8 cellular contexts compared by ENCODE assay signal in genomic region chr3:48635222-48636021, GRCh38. TPM values are rescaled to one million over a fixed set of nuclear protein-coding genes. Genes with fewer than 3 reads are reported as not detected.
DNase-seq lines count a peak whose midpoint lies in the region; ATAC-seq and TF ChIP-seq lines count a peak whose summit lies in the region.

Gene SLC26A6, minus strand, starts transcription at chr3:48635461. Its CDS starts 68 bp downstream, at chr3:48635393.

- peak; percentile 98 for ATAC-seq in CD4-positive, alpha-beta T cell (ENCODE audit: poor library complexity)
- ATAC-seq in GM19438 (IDR thresholded peaks at IDR 0.05; ENCODE audit: low read depth, unreplicated experiment) (peak; percentile 84), HG03575 (IDR thresholded peaks at IDR 0.05; ENCODE audit: extremely low read depth, insufficient number of reproducible peaks, low FRiP score, unreplicated experiment) (peak; percentile 72), right lobe of liver (peak; percentile 97 to 99 (median 97))

- no peak within 1 kb of the TSS for H3K27ac Mint-ChIP-seq in CD4-positive, alpha-beta T cell

- CTCF ChIA-PET in CD4-positive, alpha-beta T cell (lab: Charles Lee): interaction anchor here (0.7 to 2.1 kb wide), 5 partner anchors 26 to 459 kb away, joined by 3 to 10 read pairs (median 4); partner anchors contain the start of genes IP6K2, QRICH1, SLC25A20 and UQCRC1

- H3K36me3 ChIP-seq in right lobe of liver: no peaks in the 10 kb centered on the region

- H3K27me3 Mint-ChIP-seq in CD4-positive, alpha-beta T cell: no peaks in the 10 kb centered on the region

- no peak within 1 kb of the TSS for H3K27ac ChIP-seq in CD4-positive, alpha-beta T cell (ENCODE audit: low read depth, low read length)
- peak within 1 kb of the TSS in 52 of 59 donors; percentile 18 to 89 (median 74) for H3K27ac ChIP-seq in dorsolateral prefrontal cortex
- peak within 1 kb of the TSS; percentile 44 to 62 (median 48) for H3K27ac ChIP-seq in right lobe of liver

- peak; percentile 80 to 94 (median 88) for DNase-seq in CD4-positive, alpha-beta T cell
- DNase-seq in NCI-H82 (lab: John Stamatoyannopoulos, UW): peak; percentile 97
- peak; percentile 97 for DNase-seq in activated CD4-positive, alpha-beta T cell treated with anti-CD3 and anti-CD28 coated beads, Interleukin-2, amount 50 U/mL, for 48 hours
- DNase-seq in dorsolateral prefrontal cortex: peak; percentile 95 to 99 (median 96)
- DNase-seq in right lobe of liver: peak; percentile 98 to 99 (median 98)
- DNase-seq in stimulated activated CD4-positive, alpha-beta T cell treated with anti-CD3 and anti-CD28 coated beads, Interleukin-4, amount 100 ng/mL, for 4 hours: peak; percentile 89 to 95

- no peak for TF ChIP-seq CTCF in CD4-positive, alpha-beta T cell (IDR thresholded peaks at IDR 0.05)
- TF ChIP-seq CTCF in dorsolateral prefrontal cortex (IDR thresholded peaks at IDR 0.05 in 54 of 56, conservative IDR thresholded peaks at IDR 0.05 in 2 of 56; ENCODE audit: low read depth in 1 of 56, partially characterized antibody in 56 of 56) (peak in 55 of 56 donors; percentile 33 to 82 (median 62)), right lobe of liver (IDR thresholded peaks at IDR 0.05) (peak; percentile 26 to 47 (median 44))

- TF ChIP-seq POLR2A in right lobe of liver (IDR thresholded peaks at IDR 0.05): peak; percentile 76

- peak within 1 kb of the TSS; percentile 88 for H3K4me3 Mint-ChIP-seq in CD4-positive, alpha-beta T cell

- H3K9me3 ChIP-seq in CD4-positive, alpha-beta T cell (ENCODE audit: control insufficient read depth, low read length): no peaks in the 10 kb centered on the region
- H3K9me3 ChIP-seq in right lobe of liver: no peaks in the 10 kb centered on the region

- intact Hi-C loops in CD4-positive, alpha-beta T cell (cut with DNase I, micrococcal nuclease): loop anchor here (1.0 to 2.0 kb wide), 4 partner anchors 19 to 49 kb away; partner anchors contain the start of genes NCKIPSD (in 1 of the 2) and UQCRC1 (in 1 of the 2)
- intact Hi-C loops in dorsolateral prefrontal cortex (cut with DNase I) (loop anchor here in 1 of 2 donors (2.0 kb wide), 3 partner anchors 25 to 79 kb away; partner anchors contain the start of gene PFKFB4), right lobe of liver (cut with DNase I) (no loop called here)

- H3K9me3 Mint-ChIP-seq in CD4-positive, alpha-beta T cell: no peaks in the 10 kb centered on the region

- H3K4me3 ChIP-seq in dorsolateral prefrontal cortex (peak within 1 kb of the TSS; percentile 71 to 99 (median 90)), right lobe of liver (peak within 1 kb of the TSS; percentile 66 to 95 (median 93))

- H3K27me3 ChIP-seq in CD4-positive, alpha-beta T cell (ENCODE audit: control insufficient read depth, insufficient read depth, low read length): no peaks in the 10 kb centered on the region
- H3K27me3 ChIP-seq in dorsolateral prefrontal cortex (no peaks in the 10 kb centered on the region), right lobe of liver (no peaks in the 10 kb centered on the region)

- POLR2A ChIA-PET in CD4-positive, alpha-beta T cell (lab: Charles Lee): interaction anchor here (0.6 to 1.7 kb wide), 15 partner anchors 11 to 459 kb away, joined by 3 to 6 read pairs (median 4); partner anchors contain the start of genes CCDC51, CELSR3, NCKIPSD and NDUFAF3

- H3K4me1 ChIP-seq in right lobe of liver: peaks cover 0 to 11% (median 0%) of the 10 kb centered on the region in 4 donors

- peaks cover 19% of the 10 kb centered on the region for H3K4me1 Mint-ChIP-seq in CD4-positive, alpha-beta T cell (ENCODE audit: low read depth)

- WGBS in right lobe of liver (ENCODE audit: insufficient coverage, low coverage, low lambda C conversion rate, missing lambda C conversion rate): 2% methylated on average over 25 of the region's 68 CpGs

- peaks cover 4% of the 10 kb centered on the region for H3K36me3 Mint-ChIP-seq in CD4-positive, alpha-beta T cell (ENCODE audit: low read depth)

RNA-seq across cellular contexts. Expression of gene SLC26A6, which starts in this region (rescaled TPM):
- total RNA-seq in CD4-positive, alpha-beta T cell: 10 to 100 TPM; 13.5 to 14.4 TPM
- 10 to 100 TPM in 97 of 120 experiments, 1 to 10 TPM in 23; 5.6 to 28.6 (median 13.1) TPM for total RNA-seq in dorsolateral prefrontal cortex
- total RNA-seq in right lobe of liver: 1 to 10 TPM; 6.6 to 9.9 (median 8.6) TPM

Comparison
In these comparisons a context has a peak if more than half of its experiments do, and no peak if none do; other contexts are left out.
1. intact Hi-C loops: an anchor here in CD4-positive, alpha-beta T cell (1.0 to 2.0 kb wide); none called in right lobe of liver.